8 cellular contexts compared by ENCODE assay signal in the genomic region with DNA sequence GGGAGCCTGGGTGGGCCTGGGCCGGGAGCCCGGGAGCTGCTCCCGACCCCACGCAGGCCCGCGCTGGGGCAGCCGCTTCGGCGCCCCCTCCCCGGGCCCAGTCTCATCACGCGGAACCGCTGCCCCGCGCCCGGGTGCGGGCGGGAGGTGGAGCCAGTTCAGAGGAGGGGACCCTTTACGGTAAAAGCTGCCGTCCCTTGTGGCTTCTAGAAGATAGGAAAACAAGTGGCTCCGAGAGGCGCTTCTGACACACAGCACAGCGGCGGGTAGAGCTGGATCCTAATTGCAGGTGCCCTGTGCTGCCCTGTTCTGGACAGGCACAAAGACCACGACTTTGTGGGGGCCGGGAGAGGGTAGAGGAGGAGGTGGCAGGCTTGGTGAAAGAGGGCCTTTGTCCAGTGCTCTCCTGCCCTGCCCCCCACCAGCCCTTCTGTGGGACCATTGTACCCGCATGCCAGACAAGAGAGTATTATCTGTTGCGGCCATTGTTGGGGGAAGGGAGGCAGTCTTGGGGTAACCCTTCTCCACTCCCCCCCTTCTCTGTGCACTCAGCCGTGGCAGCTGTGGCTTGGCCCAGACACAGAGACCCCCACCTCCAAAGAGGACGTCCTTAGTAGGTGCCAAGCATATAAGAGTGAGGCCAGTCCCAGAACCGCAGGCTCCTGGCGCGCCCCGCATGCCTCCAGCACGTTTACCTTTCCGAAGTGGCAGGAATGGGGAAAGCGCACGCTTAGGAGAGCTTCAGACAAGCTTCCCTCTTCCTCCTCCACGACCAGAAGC. TPM values are rescaled to one million over a fixed set of nuclear protein-coding genes. Genes with fewer than 3 reads are reported as not detected.
DNase-seq lines count a peak whose midpoint lies in the region; ATAC-seq lines count a peak whose summit lies in the region.

No MANE protein-coding gene starts in this region.

- peaks cover 29% of the 10 kb centered on the region for H3K4me1 ChIP-seq in CD4-positive, CD25-positive, alpha-beta regulatory T cell (ENCODE audit: control insufficient read depth, insufficient read depth, low read length, poor library complexity, severe bottlenecking)
- peaks cover 36% of the 10 kb centered on the region for H3K4me1 ChIP-seq in adipocyte (ENCODE audit: control insufficient read depth, insufficient read depth, low read length)
- peaks cover 2% of the 10 kb centered on the region; the same call in 1 of the 2 replicates for H3K4me1 ChIP-seq in iPS DF 6.9 (ENCODE audit: control insufficient read depth, insufficient read depth, low read length)

- H3K9me3 ChIP-seq in CD4-positive, CD25-positive, alpha-beta regulatory T cell (ENCODE audit: control insufficient read depth in 2 of 2, low read length in 2 of 2) = no peaks in the 10 kb centered on the region
- no peaks in the 10 kb centered on the region for H3K9me3 ChIP-seq in adipocyte (ENCODE audit: control insufficient read depth, low read length)
- H3K9me3 ChIP-seq in iPS DF 6.9 (ENCODE audit: control insufficient read depth, insufficient read depth, low read length) = no peaks in the 10 kb centered on the region

- peak overlapping the region; percentile 98 for H3K9ac ChIP-seq in adipocyte (ENCODE audit: low read length)

- H3K36me3 ChIP-seq in CD4-positive, CD25-positive, alpha-beta regulatory T cell (ENCODE audit: control insufficient read depth, insufficient read depth, low read length) = peaks cover 14% of the 10 kb centered on the region
- H3K36me3 ChIP-seq in adipocyte (ENCODE audit: control insufficient read depth, insufficient read depth, low read length, severe bottlenecking) = peaks cover 31% of the 10 kb centered on the region
- H3K36me3 ChIP-seq in iPS DF 6.9 (ENCODE audit: control insufficient read depth, insufficient read depth, low read length) = peaks cover 18% of the 10 kb centered on the region

- H3K27ac ChIP-seq in CD4-positive, CD25-positive, alpha-beta regulatory T cell (ENCODE audit: insufficient read depth, low read length, poor library complexity, severe bottlenecking) = peak overlapping the region; percentile 80
- no peak overlapping the region for H3K27ac ChIP-seq in iPS DF 6.9 (ENCODE audit: low read length)

- no CpG with 5 or more reads among the region's 39 CpGs for WGBS in iPS DF 6.9 (ENCODE audit: insufficient coverage, insufficient read length)

- ATAC-seq in CD4-positive, CD25-positive, alpha-beta regulatory T cell (ENCODE audit: low read depth in 2 of 2) = peak; percentile 10 to 26
- ATAC-seq in GM21515 (IDR thresholded peaks at IDR 0.05; ENCODE audit: unreplicated experiment) (peak; percentile 12), HG02884 (IDR thresholded peaks at IDR 0.05; ENCODE audit: unreplicated experiment) (no peak)

- H3K4me1 Mint-ChIP-seq in CD4-positive, CD25-positive, alpha-beta regulatory T cell = peaks cover 10 to 54% (median 30%) of the 10 kb centered on the region in 4 donors

- H3K27ac Mint-ChIP-seq in CD4-positive, CD25-positive, alpha-beta regulatory T cell = peak overlapping the region; percentile 14 to 84 (median 84)

- H3K9me3 Mint-ChIP-seq in CD4-positive, CD25-positive, alpha-beta regulatory T cell = no peaks in the 10 kb centered on the region

- H3K4me3 ChIP-seq in CD4-positive, CD25-positive, alpha-beta regulatory T cell (ENCODE audit: low read depth, low read length) = peak overlapping the region; percentile 59
- H3K4me3 ChIP-seq in adipocyte (ENCODE audit: low read length) (peak overlapping the region; percentile 94), iPS DF 6.9 (ENCODE audit: low read length) (peak overlapping the region; percentile 59), skeletal muscle cell (ENCODE audit: low read depth, low read length) (peak overlapping the region; percentile 87)

- H3K36me3 Mint-ChIP-seq in CD4-positive, CD25-positive, alpha-beta regulatory T cell = peaks cover 8% of the 10 kb centered on the region

- peak overlapping the region; percentile 85 to 90 (median 87) for H3K4me3 Mint-ChIP-seq in CD4-positive, CD25-positive, alpha-beta regulatory T cell

- peaks cover 11% of the 10 kb centered on the region for H3K27me3 Mint-ChIP-seq in CD4-positive, CD25-positive, alpha-beta regulatory T cell

- DNase-seq in CD4-positive, CD25-positive, alpha-beta regulatory T cell = peak; percentile 22 to 54 (median 33)
- DNase-seq in RKO (ENCODE audit: low spot score) (peak; percentile 47), adipocyte (ENCODE audit: low read depth) (peak; percentile 9), iPS DF 6.9 (ENCODE audit: low read depth, low spot score) (no peak), skeletal muscle cell (ENCODE audit: low read depth) (no peak), NCI-H128 (lab: John Stamatoyannopoulos, UW; ENCODE audit: unreplicated experiment) (no peak)

- H3K27me3 ChIP-seq in CD4-positive, CD25-positive, alpha-beta regulatory T cell (ENCODE audit: control insufficient read depth, insufficient read depth, low read length) = no peaks in the 10 kb centered on the region
- H3K27me3 ChIP-seq in adipocyte (replicated peaks; ENCODE audit: control insufficient read depth, insufficient read depth, low read length) (no peaks in the 10 kb centered on the region), iPS DF 6.9 (ENCODE audit: control insufficient read depth, insufficient read depth, low read length) (no peaks in the 10 kb centered on the region)

RNA-seq across cellular contexts. Expression of gene CNP, which starts 0.7 kb away (rescaled TPM):
- total RNA-seq in CD4-positive, CD25-positive, alpha-beta regulatory T cell = 27.7 TPM
- polyA plus RNA-seq in CD4-positive, CD25-positive, alpha-beta regulatory T cell = 10 to 100 TPM; 26.9 to 44.3 (median 34.1) TPM

RNA-seq across cellular contexts. Expression of gene ODAD4, which starts 36.9 kb away (rescaled TPM):
- total RNA-seq in CD4-positive, CD25-positive, alpha-beta regulatory T cell = not detected
- under 1 TPM in 3 of 4 donors, not detected in 1; 0.14 to 0.28 (median 0.15) TPM for polyA plus RNA-seq in CD4-positive, CD25-positive, alpha-beta regulatory T cell

RNA-seq across cellular contexts. Expression of gene ACLY, which starts 48.6 kb away (rescaled TPM):
- total RNA-seq in CD4-positive, CD25-positive, alpha-beta regulatory T cell = 76.3 TPM
- 10 to 100 TPM; 50.3 to 56.8 (median 55.6) TPM for polyA plus RNA-seq in CD4-positive, CD25-positive, alpha-beta regulatory T cell

RNA-seq across cellular contexts. Expression of gene DNAJC7, which starts 49.9 kb away (rescaled TPM):
- total RNA-seq in CD4-positive, CD25-positive, alpha-beta regulatory T cell = 149 TPM
- 10 to 100 TPM; 53.3 to 80.7 (median 67.2) TPM for polyA plus RNA-seq in CD4-positive, CD25-positive, alpha-beta regulatory T cell

RNA-seq across cellular contexts. Expression of gene NKIRAS2, which starts 52.6 kb away (rescaled TPM):
- 14.6 TPM for total RNA-seq in CD4-positive, CD25-positive, alpha-beta regulatory T cell
- polyA plus RNA-seq in CD4-positive, CD25-positive, alpha-beta regulatory T cell = 10 to 100 TPM; 21.8 to 25.8 (median 23.0) TPM

Comparison
In these comparisons a context has a peak if more than half of its experiments do, and no peak if none do; other contexts are left out.
1. DNase-seq: peak in CD4-positive, CD25-positive, alpha-beta regulatory T cell (3 of 3), RKO (single experiment) and adipocyte (single experiment); none in iPS DF 6.9 (single experiment), skeletal muscle cell (single experiment) and NCI-H128 (single experiment).
2. Peak in every context shown above with its lines, with median percentiles within 50 percentile points of each other: H3K4me3 ChIP-seq.